ENCODE assay signal across 1 cellular context in the genomic region with DNA sequence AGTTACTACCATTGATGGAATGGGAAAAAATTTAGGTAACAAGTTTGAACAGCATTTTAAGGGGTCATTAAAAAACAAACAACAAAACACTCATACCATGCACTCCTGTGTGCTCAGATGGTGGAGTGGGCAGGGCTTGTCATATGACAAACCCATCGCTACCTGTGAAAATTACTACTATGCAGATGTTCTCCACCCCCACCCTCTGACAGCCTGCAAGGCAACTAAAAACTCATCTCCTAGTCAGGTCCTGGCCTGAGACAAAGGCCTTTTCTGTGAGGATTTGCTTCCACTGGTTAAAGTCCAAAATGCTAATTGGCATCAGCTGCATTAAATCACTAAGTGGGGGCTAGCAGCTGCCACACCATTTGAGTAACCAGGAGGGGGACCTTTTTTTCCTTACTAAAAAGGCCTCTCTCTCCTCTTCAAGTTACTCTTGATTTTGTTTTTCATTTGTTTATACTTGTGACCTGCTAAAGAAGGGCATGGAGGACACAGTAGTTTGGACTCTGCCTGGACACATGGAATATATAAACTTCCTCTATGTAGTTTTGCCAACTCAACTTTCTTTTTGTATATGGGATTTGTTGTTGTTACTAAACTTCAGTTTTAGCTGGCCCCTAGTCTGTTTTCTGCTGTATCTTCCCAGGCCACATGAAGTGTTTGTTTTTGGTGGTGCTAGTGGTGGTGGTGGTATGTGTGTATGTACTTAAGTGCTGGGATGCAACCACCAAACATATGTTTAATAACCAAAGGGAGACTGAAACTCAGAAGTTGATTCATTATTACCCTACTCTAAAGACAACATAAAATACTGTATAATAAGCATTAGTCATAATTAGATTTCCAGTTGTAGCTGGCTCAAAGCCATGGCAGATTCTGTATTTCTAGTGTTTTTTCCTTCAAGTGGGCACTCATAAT.
TF ChIP-seq lines count a peak whose summit lies in the region.

No MANE protein-coding gene starts in this region.

TF ChIP-seq in HepG2, 621 proteins besides CTCF, POLR2A, EP300 and RAD21 (continued from another document and continues in another):
- TF ChIP-seq, protein P1, sequence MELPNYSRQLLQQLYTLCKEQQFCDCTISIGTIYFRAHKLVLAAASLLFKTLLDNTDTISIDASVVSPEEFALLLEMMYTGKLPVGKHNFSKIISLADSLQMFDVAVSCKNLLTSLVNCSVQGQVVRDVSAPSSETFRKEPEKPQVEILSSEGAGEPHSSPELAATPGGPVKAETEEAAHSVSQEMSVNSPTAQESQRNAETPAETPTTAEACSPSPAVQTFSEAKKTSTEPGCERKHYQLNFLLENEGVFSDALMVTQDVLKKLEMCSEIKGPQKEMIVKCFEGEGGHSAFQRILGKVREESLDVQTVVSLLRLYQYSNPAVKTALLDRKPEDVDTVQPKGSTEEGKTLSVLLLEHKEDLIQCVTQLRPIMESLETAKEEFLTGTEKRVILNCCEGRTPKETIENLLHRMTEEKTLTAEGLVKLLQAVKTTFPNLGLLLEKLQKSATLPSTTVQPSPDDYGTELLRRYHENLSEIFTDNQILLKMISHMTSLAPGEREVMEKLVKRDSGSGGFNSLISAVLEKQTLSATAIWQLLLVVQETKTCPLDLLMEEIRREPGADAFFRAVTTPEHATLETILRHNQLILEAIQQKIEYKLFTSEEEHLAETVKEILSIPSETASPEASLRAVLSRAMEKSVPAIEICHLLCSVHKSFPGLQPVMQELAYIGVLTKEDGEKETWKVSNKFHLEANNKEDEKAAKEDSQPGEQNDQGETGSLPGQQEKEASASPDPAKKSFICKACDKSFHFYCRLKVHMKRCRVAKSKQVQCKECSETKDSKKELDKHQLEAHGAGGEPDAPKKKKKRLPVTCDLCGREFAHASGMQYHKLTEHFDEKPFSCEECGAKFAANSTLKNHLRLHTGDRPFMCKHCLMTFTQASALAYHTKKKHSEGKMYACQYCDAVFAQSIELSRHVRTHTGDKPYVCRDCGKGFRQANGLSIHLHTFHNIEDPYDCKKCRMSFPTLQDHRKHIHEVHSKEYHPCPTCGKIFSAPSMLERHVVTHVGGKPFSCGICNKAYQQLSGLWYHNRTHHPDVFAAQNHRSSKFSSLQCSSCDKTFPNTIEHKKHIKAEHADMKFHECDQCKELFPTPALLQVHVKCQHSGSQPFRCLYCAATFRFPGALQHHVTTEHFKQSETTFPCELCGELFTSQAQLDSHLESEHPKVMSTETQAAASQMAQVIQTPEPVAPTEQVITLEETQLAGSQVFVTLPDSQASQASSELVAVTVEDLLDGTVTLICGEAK (IDR thresholded peaks at IDR 0.05): no peak
- TF ChIP-seq, protein P1 (CRISPR knock-in tag; IDR thresholded peaks at IDR 0.05): no peak
- TF ChIP-seq ONECUT2 (CRISPR knock-in tag; IDR thresholded peaks at IDR 0.05) (no peak), ZNF331 (CRISPR knock-in tag; IDR thresholded peaks at IDR 0.05) (0 out of 2 replicates have a peak, but pooled peaks have one; percentile 39), KDM3A (CRISPR knock-in tag; IDR thresholded peaks at IDR 0.05; ENCODE audit: low read depth) (no peak), ZNF546 (CRISPR knock-in tag; conservative IDR thresholded peaks at IDR 0.05) (no peak), ZBTB20 (CRISPR knock-in tag; IDR thresholded peaks at IDR 0.05; ENCODE audit: borderline replicate concordance, low read depth) (no peak), SRSF4 (IDR thresholded peaks at IDR 0.05; ENCODE audit: low read depth, low read length, poor library complexity, severe bottlenecking) (no peak), CHCHD3 (CRISPR knock-in tag; IDR thresholded peaks at IDR 0.05) (no peak), TBX2 (CRISPR knock-in tag; IDR thresholded peaks at IDR 0.05; ENCODE audit: borderline replicate concordance) (peak; percentile 98), SNAPC2 (CRISPR knock-in tag; IDR thresholded peaks at IDR 0.05) (no peak), ELF3 (CRISPR knock-in tag; IDR thresholded peaks at IDR 0.05) (peak; percentile 45; the same call in 1 of the 2 replicates), GABPB1 (CRISPR knock-in tag; IDR thresholded peaks at IDR 0.05) (no peak), DR1 (CRISPR knock-in tag; IDR thresholded peaks at IDR 0.05) (no peak), PCBP2 (optimal IDR thresholded peaks at IDR 0.05; ENCODE audit: low read depth, low read length, poor library complexity, severe bottlenecking) (no peak), ZNF598 (CRISPR knock-in tag; IDR thresholded peaks at IDR 0.05; ENCODE audit: borderline replicate concordance) (no peak), NFE2L1 (CRISPR knock-in tag; IDR thresholded peaks at IDR 0.05; ENCODE audit: borderline replicate concordance) (no peak), NBN (conservative IDR thresholded peaks at IDR 0.05) (no peak), POLR2G (IDR thresholded peaks at IDR 0.05; ENCODE audit: low read depth, low read length) (no peak), RCOR2 (CRISPR knock-in tag; IDR thresholded peaks at IDR 0.05) (0 out of 2 replicates have a peak, but pooled peaks have one; percentile 10), NFKB2 (CRISPR knock-in tag; IDR thresholded peaks at IDR 0.05; ENCODE audit: borderline replicate concordance) (no peak), ZNF850 (CRISPR knock-in tag; conservative IDR thresholded peaks at IDR 0.05) (no peak)
- TF ChIP-seq, protein P2, sequence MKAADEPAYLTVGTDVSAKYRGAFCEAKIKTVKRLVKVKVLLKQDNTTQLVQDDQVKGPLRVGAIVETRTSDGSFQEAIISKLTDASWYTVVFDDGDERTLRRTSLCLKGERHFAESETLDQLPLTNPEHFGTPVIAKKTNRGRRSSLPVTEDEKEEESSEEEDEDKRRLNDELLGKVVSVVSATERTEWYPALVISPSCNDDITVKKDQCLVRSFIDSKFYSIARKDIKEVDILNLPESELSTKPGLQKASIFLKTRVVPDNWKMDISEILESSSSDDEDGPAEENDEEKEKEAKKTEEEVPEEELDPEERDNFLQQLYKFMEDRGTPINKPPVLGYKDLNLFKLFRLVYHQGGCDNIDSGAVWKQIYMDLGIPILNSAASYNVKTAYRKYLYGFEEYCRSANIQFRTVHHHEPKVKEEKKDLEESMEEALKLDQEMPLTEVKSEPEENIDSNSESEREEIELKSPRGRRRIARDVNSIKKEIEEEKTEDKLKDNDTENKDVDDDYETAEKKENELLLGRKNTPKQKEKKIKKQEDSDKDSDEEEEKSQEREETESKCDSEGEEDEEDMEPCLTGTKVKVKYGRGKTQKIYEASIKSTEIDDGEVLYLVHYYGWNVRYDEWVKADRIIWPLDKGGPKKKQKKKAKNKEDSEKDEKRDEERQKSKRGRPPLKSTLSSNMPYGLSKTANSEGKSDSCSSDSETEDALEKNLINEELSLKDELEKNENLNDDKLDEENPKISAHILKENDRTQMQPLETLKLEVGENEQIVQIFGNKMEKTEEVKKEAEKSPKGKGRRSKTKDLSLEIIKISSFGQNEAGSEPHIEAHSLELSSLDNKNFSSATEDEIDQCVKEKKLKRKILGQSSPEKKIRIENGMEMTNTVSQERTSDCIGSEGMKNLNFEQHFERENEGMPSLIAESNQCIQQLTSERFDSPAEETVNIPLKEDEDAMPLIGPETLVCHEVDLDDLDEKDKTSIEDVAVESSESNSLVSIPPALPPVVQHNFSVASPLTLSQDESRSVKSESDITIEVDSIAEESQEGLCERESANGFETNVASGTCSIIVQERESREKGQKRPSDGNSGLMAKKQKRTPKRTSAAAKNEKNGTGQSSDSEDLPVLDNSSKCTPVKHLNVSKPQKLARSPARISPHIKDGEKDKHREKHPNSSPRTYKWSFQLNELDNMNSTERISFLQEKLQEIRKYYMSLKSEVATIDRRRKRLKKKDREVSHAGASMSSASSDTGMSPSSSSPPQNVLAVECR (CRISPR knock-in tag; IDR thresholded peaks at IDR 0.05; ENCODE audit: borderline replicate concordance): peak; percentile 52; the same call in 1 of the 2 replicates
- TF ChIP-seq, protein P3, sequence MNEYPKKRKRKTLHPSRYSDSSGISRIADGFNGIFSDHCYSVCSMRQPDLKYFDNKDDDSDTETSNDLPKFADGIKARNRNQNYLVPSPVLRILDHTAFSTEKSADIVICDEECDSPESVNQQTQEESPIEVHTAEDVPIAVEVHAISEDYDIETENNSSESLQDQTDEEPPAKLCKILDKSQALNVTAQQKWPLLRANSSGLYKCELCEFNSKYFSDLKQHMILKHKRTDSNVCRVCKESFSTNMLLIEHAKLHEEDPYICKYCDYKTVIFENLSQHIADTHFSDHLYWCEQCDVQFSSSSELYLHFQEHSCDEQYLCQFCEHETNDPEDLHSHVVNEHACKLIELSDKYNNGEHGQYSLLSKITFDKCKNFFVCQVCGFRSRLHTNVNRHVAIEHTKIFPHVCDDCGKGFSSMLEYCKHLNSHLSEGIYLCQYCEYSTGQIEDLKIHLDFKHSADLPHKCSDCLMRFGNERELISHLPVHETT (CRISPR knock-in tag; conservative IDR thresholded peaks at IDR 0.05): no peak
- TF ChIP-seq, protein P4, sequence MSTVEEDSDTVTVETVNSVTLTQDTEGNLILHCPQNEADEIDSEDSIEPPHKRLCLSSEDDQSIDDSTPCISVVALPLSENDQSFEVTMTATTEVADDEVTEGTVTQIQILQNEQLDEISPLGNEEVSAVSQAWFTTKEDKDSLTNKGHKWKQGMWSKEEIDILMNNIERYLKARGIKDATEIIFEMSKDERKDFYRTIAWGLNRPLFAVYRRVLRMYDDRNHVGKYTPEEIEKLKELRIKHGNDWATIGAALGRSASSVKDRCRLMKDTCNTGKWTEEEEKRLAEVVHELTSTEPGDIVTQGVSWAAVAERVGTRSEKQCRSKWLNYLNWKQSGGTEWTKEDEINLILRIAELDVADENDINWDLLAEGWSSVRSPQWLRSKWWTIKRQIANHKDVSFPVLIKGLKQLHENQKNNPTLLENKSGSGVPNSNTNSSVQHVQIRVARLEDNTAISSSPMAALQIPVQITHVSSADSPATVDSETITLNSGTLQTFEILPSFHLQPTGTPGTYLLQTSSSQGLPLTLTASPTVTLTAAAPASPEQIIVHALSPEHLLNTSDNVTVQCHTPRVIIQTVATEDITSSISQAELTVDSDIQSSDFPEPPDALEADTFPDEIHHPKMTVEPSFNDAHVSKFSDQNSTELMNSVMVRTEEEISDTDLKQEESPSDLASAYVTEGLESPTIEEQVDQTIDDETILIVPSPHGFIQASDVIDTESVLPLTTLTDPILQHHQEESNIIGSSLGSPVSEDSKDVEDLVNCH (CRISPR knock-in tag; IDR thresholded peaks at IDR 0.05): no peak
- TF ChIP-seq, protein P5, sequence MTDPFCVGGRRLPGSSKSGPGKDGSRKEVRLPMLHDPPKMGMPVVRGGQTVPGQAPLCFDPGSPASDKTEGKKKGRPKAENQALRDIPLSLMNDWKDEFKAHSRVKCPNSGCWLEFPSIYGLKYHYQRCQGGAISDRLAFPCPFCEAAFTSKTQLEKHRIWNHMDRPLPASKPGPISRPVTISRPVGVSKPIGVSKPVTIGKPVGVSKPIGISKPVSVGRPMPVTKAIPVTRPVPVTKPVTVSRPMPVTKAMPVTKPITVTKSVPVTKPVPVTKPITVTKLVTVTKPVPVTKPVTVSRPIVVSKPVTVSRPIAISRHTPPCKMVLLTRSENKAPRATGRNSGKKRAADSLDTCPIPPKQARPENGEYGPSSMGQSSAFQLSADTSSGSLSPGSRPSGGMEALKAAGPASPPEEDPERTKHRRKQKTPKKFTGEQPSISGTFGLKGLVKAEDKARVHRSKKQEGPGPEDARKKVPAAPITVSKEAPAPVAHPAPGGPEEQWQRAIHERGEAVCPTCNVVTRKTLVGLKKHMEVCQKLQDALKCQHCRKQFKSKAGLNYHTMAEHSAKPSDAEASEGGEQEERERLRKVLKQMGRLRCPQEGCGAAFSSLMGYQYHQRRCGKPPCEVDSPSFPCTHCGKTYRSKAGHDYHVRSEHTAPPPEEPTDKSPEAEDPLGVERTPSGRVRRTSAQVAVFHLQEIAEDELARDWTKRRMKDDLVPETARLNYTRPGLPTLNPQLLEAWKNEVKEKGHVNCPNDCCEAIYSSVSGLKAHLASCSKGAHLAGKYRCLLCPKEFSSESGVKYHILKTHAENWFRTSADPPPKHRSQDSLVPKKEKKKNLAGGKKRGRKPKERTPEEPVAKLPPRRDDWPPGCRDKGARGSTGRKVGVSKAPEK (CRISPR knock-in tag; IDR thresholded peaks at IDR 0.05; ENCODE audit: borderline replicate concordance): no peak
- TF ChIP-seq, protein P6, sequence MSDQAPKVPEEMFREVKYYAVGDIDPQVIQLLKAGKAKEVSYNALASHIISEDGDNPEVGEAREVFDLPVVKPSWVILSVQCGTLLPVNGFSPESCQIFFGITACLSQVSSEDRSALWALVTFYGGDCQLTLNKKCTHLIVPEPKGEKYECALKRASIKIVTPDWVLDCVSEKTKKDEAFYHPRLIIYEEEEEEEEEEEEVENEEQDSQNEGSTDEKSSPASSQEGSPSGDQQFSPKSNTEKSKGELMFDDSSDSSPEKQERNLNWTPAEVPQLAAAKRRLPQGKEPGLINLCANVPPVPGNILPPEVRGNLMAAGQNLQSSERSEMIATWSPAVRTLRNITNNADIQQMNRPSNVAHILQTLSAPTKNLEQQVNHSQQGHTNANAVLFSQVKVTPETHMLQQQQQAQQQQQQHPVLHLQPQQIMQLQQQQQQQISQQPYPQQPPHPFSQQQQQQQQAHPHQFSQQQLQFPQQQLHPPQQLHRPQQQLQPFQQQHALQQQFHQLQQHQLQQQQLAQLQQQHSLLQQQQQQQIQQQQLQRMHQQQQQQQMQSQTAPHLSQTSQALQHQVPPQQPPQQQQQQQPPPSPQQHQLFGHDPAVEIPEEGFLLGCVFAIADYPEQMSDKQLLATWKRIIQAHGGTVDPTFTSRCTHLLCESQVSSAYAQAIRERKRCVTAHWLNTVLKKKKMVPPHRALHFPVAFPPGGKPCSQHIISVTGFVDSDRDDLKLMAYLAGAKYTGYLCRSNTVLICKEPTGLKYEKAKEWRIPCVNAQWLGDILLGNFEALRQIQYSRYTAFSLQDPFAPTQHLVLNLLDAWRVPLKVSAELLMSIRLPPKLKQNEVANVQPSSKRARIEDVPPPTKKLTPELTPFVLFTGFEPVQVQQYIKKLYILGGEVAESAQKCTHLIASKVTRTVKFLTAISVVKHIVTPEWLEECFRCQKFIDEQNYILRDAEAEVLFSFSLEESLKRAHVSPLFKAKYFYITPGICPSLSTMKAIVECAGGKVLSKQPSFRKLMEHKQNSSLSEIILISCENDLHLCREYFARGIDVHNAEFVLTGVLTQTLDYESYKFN (CRISPR knock-in tag; conservative IDR thresholded peaks at IDR 0.05): peak; percentile 84
